ENCODE assay signal across 1 cellular context in genomic region chr5:178127300-178128009, GRCh38.
A peak's percentile ranks its signal among the peaks of the same experiment; 100 is the strongest.
TF ChIP-seq lines count a peak whose summit lies in the region.
"Not testable (repeated sequence)": the region's sequence is repeated elsewhere in the genome, so short reads cannot be mapped to it uniquely, and the experiment has no call there.

No MANE protein-coding gene starts in this region.

TF ChIP-seq in K562, 482 proteins besides CTCF, POLR2A, EP300 and RAD21 (continued from another document and continues in another):
- TF ChIP-seq ZBTB40 (IDR thresholded peaks at IDR 0.05) (peak; percentile 56; the same call in 1 of the 2 replicates), SMARCA4 (IDR thresholded peaks at IDR 0.05) (peak; percentile 98), ZNF592 (IDR thresholded peaks at IDR 0.05) (peak; percentile 96), CHAMP1 (IDR thresholded peaks at IDR 0.05) (peak; percentile 70), L3MBTL2 (IDR thresholded peaks at IDR 0.05) (peak; percentile 75), ZNF395 (CRISPR knock-in tag; IDR thresholded peaks at IDR 0.05) (peak; percentile 64; the same call in 1 of the 2 replicates), ASH1L (IDR thresholded peaks at IDR 0.05; ENCODE audit: borderline replicate concordance, low read depth, partially characterized antibody) (peak; percentile 32), ZNF311 (CRISPR knock-in tag; IDR thresholded peaks at IDR 0.05) (peak; percentile 78), E2F8 (IDR thresholded peaks at IDR 0.05; ENCODE audit: low read depth, partially characterized antibody) (peak; percentile 66), GATA2 (CRISPR knock-in tag; IDR thresholded peaks at IDR 0.05) (peak; percentile 91), SMAD3 (CRISPR knock-in tag; conservative IDR thresholded peaks at IDR 0.05) (0 out of 2 replicates have a peak, but pooled peaks have one; percentile 20), NCOR1 (IDR thresholded peaks at IDR 0.05) (peak; percentile 97), YY1 (IDR thresholded peaks at IDR 0.05; ENCODE audit: borderline replicate concordance in 1 of 3, control insufficient read depth in 1 of 3, extremely low read depth in 1 of 3, insufficient read depth in 3 of 3, insufficient read length in 1 of 3, insufficient replicate concordance in 2 of 3, low read depth in 1 of 3, low read length in 2 of 3) (peak in 1 of 3 experiments; percentile 9), NR4A1 (tag; IDR thresholded peaks at IDR 0.05) (peak; percentile 82), PRDM10 (IDR thresholded peaks at IDR 0.05; ENCODE audit: partially characterized antibody) (peak; percentile 94), TAF1 (IDR thresholded peaks at IDR 0.05; ENCODE audit: control insufficient read depth, extremely low read depth, insufficient read depth, low read length, severe bottlenecking) (peak; percentile 43), CXXC5 (CRISPR knock-in tag; IDR thresholded peaks at IDR 0.05) (peak; percentile 72), ESRRA (IDR thresholded peaks at IDR 0.05; ENCODE audit: borderline replicate concordance, low read depth) (peak; percentile 37; the same call in 1 of the 2 replicates), TBP (optimal IDR thresholded peaks at IDR 0.05; ENCODE audit: low read depth, low read length) (peak; percentile 50), BCOR (IDR thresholded peaks at IDR 0.05) (peak; percentile 99), ELF2 (CRISPR knock-in tag; IDR thresholded peaks at IDR 0.05) (peak; percentile 65; the same call in 1 of the 2 replicates), NCOA1 (IDR thresholded peaks at IDR 0.05; ENCODE audit: low read depth) (peak; percentile 88), ATF1 (tag; IDR thresholded peaks at IDR 0.05) (peak; percentile 70), TRIM28 (IDR thresholded peaks at IDR 0.05) (peak; percentile 81; the same call in 1 of the 2 replicates)
- not testable (repeated sequence) for TF ChIP-seq ZBTB40, NR4A1, ATF1 (CRISPR knock-in tag; IDR thresholded peaks at IDR 0.05)
